Comparison of ENCODE assay signal across 19 cellular contexts in the genomic region with DNA sequence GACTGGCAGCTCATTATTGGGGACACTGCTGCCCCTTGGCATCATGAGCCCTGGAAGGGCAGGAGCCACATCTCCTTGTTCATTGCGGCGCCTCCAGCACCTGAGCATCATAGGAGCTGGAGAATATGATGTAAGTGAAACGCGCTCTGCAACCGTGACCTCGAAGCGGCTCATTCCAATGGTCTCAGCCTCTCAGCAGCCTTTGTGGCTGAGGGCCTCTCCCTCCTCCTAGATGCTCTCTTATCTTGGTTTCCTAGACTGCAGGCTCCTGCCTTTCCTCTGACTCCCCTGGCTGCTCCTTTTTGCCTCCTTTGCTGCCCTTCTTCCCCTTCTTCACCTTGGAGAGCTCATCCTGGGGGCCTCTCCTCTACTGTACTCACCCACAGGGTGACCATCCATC.
"Had no signal": no experiment of that assay in that cellular context is flagged by ENCODE, and none has a peak within 500 bp of the region (broad histone marks: within the 10 kb centered on the region; RNA-seq: fewer than 3 reads in every experiment).

No MANE protein-coding gene starts in this region.

- H3K27ac ChIP-seq: HL-60 had no signal

- DNase-seq: KBM-7, MG63, NCI-H1092, NCI-H1105 treated with DMSO at 0.1 percent for 48 hours, NCI-H1417 treated with DMSO at 0.1 percent for 48 hours, NCI-H146, NCI-H1694 treated with DMSO at 0.1 percent for 48 hours, NCI-H1930, NCI-H2081, NCI-H2107, NCI-H2227 treated with DMSO at 0.1 percent for 48 hours, NCI-H524, NCI-H69, NCI-H774, RPMI8226, SHP77, SK-N-SH, SW 1271 had no signal

- H3K4me2 ChIP-seq: SK-N-SH had no signal

- H3K4me3 ChIP-seq: MG63 had no signal

- H3K9me2 ChIP-seq: SK-N-SH had no signal

- H3K36me3 ChIP-seq: MG63 had no signal

- H3K9me3 ChIP-seq: MG63, SK-N-SH had no signal

- H3K27me3 ChIP-seq: MG63 had no signal
